34 cellular contexts compared by ENCODE assay signal in the genomic region with DNA sequence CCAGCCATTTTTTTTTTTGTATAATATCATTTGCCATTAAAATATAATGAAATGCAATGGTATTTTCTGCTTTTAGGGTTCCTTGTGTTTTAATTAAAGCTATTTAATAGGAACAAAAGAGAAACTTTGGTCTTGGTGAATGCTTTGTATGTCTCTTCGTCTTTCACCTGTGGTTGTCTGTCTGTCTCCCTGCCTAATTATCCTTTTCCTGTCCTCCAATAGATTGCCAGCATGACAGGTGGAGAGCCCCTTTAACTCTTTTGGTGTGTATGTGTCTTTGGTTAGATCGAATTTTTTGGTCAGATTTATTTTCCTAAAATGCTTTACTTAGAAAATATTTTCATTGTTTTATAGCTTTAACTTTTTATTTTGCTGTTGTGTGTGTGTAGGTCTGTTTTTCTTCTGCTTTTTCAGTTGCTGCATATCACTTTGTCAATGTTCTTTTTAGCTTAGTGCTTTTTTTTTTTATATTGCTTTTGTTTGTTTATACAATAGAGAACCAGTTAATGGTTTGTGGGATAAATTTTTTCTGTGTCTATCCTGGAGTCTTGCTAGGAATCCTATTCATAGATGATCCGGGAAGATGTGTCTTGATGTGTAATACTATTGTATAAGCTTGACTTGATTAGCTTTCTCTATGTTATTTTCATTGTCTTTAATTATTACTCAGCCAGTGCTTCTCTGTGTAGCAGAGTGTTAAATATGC. TPM values are rescaled to one million over a fixed set of nuclear protein-coding genes. Genes with fewer than 3 reads are reported as not detected.
DNase-seq lines count a peak whose midpoint lies in the region; ATAC-seq, FAIRE-seq and TF ChIP-seq lines count a peak whose summit lies in the region.
"Had no signal": no experiment of that assay in that cellular context is flagged by ENCODE, and none has a peak within 500 bp of the region (broad histone marks: within the 10 kb centered on the region; RNA-seq: fewer than 3 reads in every experiment).

No MANE protein-coding gene starts in this region.

- peak overlapping the region; percentile 16 for H3K27ac Mint-ChIP-seq in activated T-cell treated with anti-CD3 and anti-CD28 coated beads, Interleukin-2, amount 50 U/mL, for 72 hours
- H3K27ac Mint-ChIP-seq in astrocyte (ENCODE audit: unreplicated experiment) = peak overlapping the region; percentile 21
- H3K27ac Mint-ChIP-seq: activated B cell treated with CpG ODN at 0.5 μM for 24 hours, neural progenitor cell had no signal

- 85 to 90% methylated on average over 3 of the region's 3 CpGs for WGBS in thyroid gland, 2 donors

- no peak overlapping the region for H3K4me3 ChIP-seq in Loucy (ENCODE audit: low read length, poor library complexity, severe bottlenecking)
- H3K4me3 ChIP-seq in astrocyte (ENCODE audit: insufficient read depth, low read depth, low read length) = no peak overlapping the region
- H3K4me3 ChIP-seq in osteoblast (ENCODE audit: insufficient read depth, low read length) = no peak overlapping the region
- H3K4me3 ChIP-seq in thyroid gland (replicated peaks in 1 of 3) = no peak overlapping the region
- H3K4me3 ChIP-seq: A549, colonic mucosa, neural progenitor cell, PC-9 had no signal

- H3K9ac ChIP-seq in Loucy (ENCODE audit: low read depth, low read length, poor library complexity, severe bottlenecking) = peak overlapping the region; percentile 1
- H3K9ac ChIP-seq in astrocyte (ENCODE audit: low read length) = no peak overlapping the region
- H3K9ac ChIP-seq: neural progenitor cell had no signal

- no peak for DNase-seq in activated T-cell treated with anti-CD3 and anti-CD28 coated beads, Interleukin-2, amount 50 U/mL, for 72 hours
- DNase-seq in activated T-cell treated with anti-CD3 and anti-CD28 coated beads, Interleukin-2, amount 50 U/mL, for 1 hour = no peak
- DNase-seq in astrocyte (ENCODE audit: low read depth) (peak; percentile 33), osteoblast (ENCODE audit: insufficient read length, low spot score, missing footprints) (no peak), thyroid gland (no peak)
- DNase-seq in stimulated activated CD8-positive, alpha-beta memory T cell treated with anti-CD3 and anti-CD28 coated beads, Interleukin-4, amount 100 ng/mL, for 48 hours = no peak
- DNase-seq: activated B cell treated with CpG ODN at 0.5 μM for 24 hours; activated CD8-positive, alpha-beta memory T cell treated with anti-CD3 and anti-CD28 coated beads, Interleukin-2, amount 50 U/mL, for 4 hours; activated gamma-delta T cell; amygdala; CD8-positive, alpha-beta T cell; colonic mucosa; DMS 273 treated with DMSO at 0.1 percent for 48 hours; effector CD8-positive, alpha-beta T cell; erythroblast; head of caudate nucleus; Kasumi-1; kidney; NCI-H1048; NCI-H1694; NCI-H524; NK-92 treated with Interleukin-12 subunit alpha and Interleukin-12 subunit beta, amount 100 ng/mL, for 24 hours; PC-9; right cardiac atrium; SHP77 treated with DMSO at 0.1 percent for 48 hours; stimulated activated naive CD4-positive, alpha-beta T cell treated with Interleukin-2 at 50 U/mL for 16 hours had no signal

- intact Hi-C loops in thyroid gland (cut with DNase I) = no loop called here

- H3K9me3 Mint-ChIP-seq in activated T-cell treated with anti-CD3 and anti-CD28 coated beads, Interleukin-2, amount 50 U/mL, for 72 hours = no peaks in the 10 kb centered on the region
- no peaks in the 10 kb centered on the region for H3K9me3 Mint-ChIP-seq in astrocyte (ENCODE audit: unreplicated experiment)
- H3K9me3 Mint-ChIP-seq: activated B cell treated with CpG ODN at 0.5 μM for 24 hours; CD8-positive, alpha-beta T cell; neural progenitor cell had no signal

- peaks cover 9% of the 10 kb centered on the region for H3K4me1 Mint-ChIP-seq in activated T-cell treated with anti-CD3 and anti-CD28 coated beads, Interleukin-2, amount 50 U/mL, for 72 hours (ENCODE audit: low read depth)
- peaks cover 7% of the 10 kb centered on the region for H3K4me1 Mint-ChIP-seq in astrocyte (ENCODE audit: low read depth, unreplicated experiment)
- H3K4me1 Mint-ChIP-seq: activated B cell treated with CpG ODN at 0.5 μM for 24 hours, neural progenitor cell had no signal

- H3K36me3 ChIP-seq in Loucy (ENCODE audit: insufficient read depth, low read length) (peaks cover 69% of the 10 kb centered on the region; the same call in 1 of the 2 replicates), astrocyte (ENCODE audit: insufficient read depth, low read length) (peaks cover 56% of the 10 kb centered on the region), osteoblast (ENCODE audit: insufficient read depth, low read length) (peaks cover 68% of the 10 kb centered on the region), thyroid gland (peaks cover 65 to 68% of the 10 kb centered on the region in 2 donors)

- H2AFZ ChIP-seq in Loucy (ENCODE audit: low read length) = no peak overlapping the region
- H2AFZ ChIP-seq in astrocyte (ENCODE audit: low read depth, low read length) = no peak overlapping the region
- H2AFZ ChIP-seq in osteoblast (ENCODE audit: low read length) = no peak overlapping the region
- H2AFZ ChIP-seq: neural progenitor cell, PC-9 had no signal

- no peaks in the 10 kb centered on the region for H3F3A ChIP-seq in Loucy (ENCODE audit: low read depth)

- H3K4me1 ChIP-seq in Loucy (ENCODE audit: insufficient read depth, low read length, poor library complexity, severe bottlenecking) (no peaks in the 10 kb centered on the region), astrocyte (ENCODE audit: insufficient read depth, low read length) (peaks cover 8% of the 10 kb centered on the region), osteoblast (ENCODE audit: insufficient read depth, low read length) (peaks cover 4% of the 10 kb centered on the region), thyroid gland (no peaks in the 10 kb centered on the region)
- H3K4me1 ChIP-seq: A549, neural progenitor cell had no signal

- H3K79me2 ChIP-seq in Loucy (ENCODE audit: insufficient read depth, low read length) (peaks cover 6% of the 10 kb centered on the region; the same call in 1 of the 2 replicates), astrocyte (ENCODE audit: insufficient read depth, low read length) (peaks cover 6% of the 10 kb centered on the region), osteoblast (ENCODE audit: insufficient read depth, low read length) (peaks cover 10% of the 10 kb centered on the region)

- H4K20me1 ChIP-seq in Loucy (ENCODE audit: insufficient read depth, low read length, poor library complexity, severe bottlenecking) = no peaks in the 10 kb centered on the region
- H4K20me1 ChIP-seq in astrocyte (ENCODE audit: insufficient read depth, low read length) = peaks cover 6% of the 10 kb centered on the region
- peaks cover 3% of the 10 kb centered on the region for H4K20me1 ChIP-seq in osteoblast (ENCODE audit: insufficient read depth, low read length)

- FAIRE-seq in astrocyte (lab: Jason Lieb, UNC) = no peak
- FAIRE-seq: A549, bronchial epithelial cell, kidney had no signal

- H3K27me3 Mint-ChIP-seq in activated T-cell treated with anti-CD3 and anti-CD28 coated beads, Interleukin-2, amount 50 U/mL, for 72 hours (ENCODE audit: low read depth) = no peaks in the 10 kb centered on the region
- no peaks in the 10 kb centered on the region for H3K27me3 Mint-ChIP-seq in astrocyte (ENCODE audit: low read depth, unreplicated experiment)
- H3K27me3 Mint-ChIP-seq: activated B cell treated with CpG ODN at 0.5 μM for 24 hours had no signal

- no peaks in the 10 kb centered on the region for H3K9me3 ChIP-seq in Loucy (ENCODE audit: insufficient read depth, low read depth, low read length)
- H3K9me3 ChIP-seq in astrocyte (ENCODE audit: insufficient read depth, low read depth, low read length) = no peaks in the 10 kb centered on the region
- H3K9me3 ChIP-seq in osteoblast (ENCODE audit: low read depth, low read length) = no peaks in the 10 kb centered on the region
- H3K9me3 ChIP-seq in thyroid gland = no peaks in the 10 kb centered on the region
- H3K9me3 ChIP-seq: A549, colonic mucosa had no signal

- no peak for TF ChIP-seq POLR2A in thyroid gland (IDR thresholded peaks at IDR 0.05)

- H3K4me3 Mint-ChIP-seq in activated T-cell treated with anti-CD3 and anti-CD28 coated beads, Interleukin-2, amount 50 U/mL, for 72 hours = no peak overlapping the region
- H3K4me3 Mint-ChIP-seq in astrocyte (ENCODE audit: unreplicated experiment) = no peak overlapping the region
- H3K4me3 Mint-ChIP-seq: activated B cell treated with CpG ODN at 0.5 μM for 24 hours; CD8-positive, alpha-beta T cell; neural progenitor cell had no signal

- no peaks in the 10 kb centered on the region for H3K27me3 ChIP-seq in Loucy (ENCODE audit: insufficient read depth, low read length, poor library complexity, severe bottlenecking)
- no peaks in the 10 kb centered on the region for H3K27me3 ChIP-seq in astrocyte (ENCODE audit: insufficient read depth, low read length)
- H3K27me3 ChIP-seq in osteoblast (ENCODE audit: insufficient read depth, low read length) = no peaks in the 10 kb centered on the region
- H3K27me3 ChIP-seq in thyroid gland = no peaks in the 10 kb centered on the region
- H3K27me3 ChIP-seq: colonic mucosa, neural progenitor cell had no signal

- H3K27ac ChIP-seq in astrocyte (ENCODE audit: low read depth, low read length) (peak overlapping the region; percentile 8), osteoblast (ENCODE audit: low read depth, low read length) (peak overlapping the region; percentile 39), thyroid gland (no peak overlapping the region)
- H3K27ac ChIP-seq: A549, neural progenitor cell, PC-9 had no signal

- H3K36me3 Mint-ChIP-seq in activated T-cell treated with anti-CD3 and anti-CD28 coated beads, Interleukin-2, amount 50 U/mL, for 72 hours (ENCODE audit: insufficient read depth in 2 of 2) = peaks cover 10 to 45% of the 10 kb centered on the region in 2 donors
- peaks cover 12% of the 10 kb centered on the region for H3K36me3 Mint-ChIP-seq in astrocyte (ENCODE audit: low read depth, unreplicated experiment)

- TF ChIP-seq CTCF in Loucy (conservative IDR thresholded peaks at IDR 0.05; ENCODE audit: low read length) (no peak), astrocyte (IDR thresholded peaks at IDR 0.05; ENCODE audit: insufficient read depth, low read depth, low read length) (no peak), osteoblast (IDR thresholded peaks at IDR 0.05; ENCODE audit: extremely low read depth, low read depth, low read length) (no peak), thyroid gland (IDR thresholded peaks at IDR 0.05) (no peak)

- ATAC-seq in activated T-cell treated with anti-CD3 and anti-CD28 coated beads, Interleukin-2, amount 50 U/mL, for 72 hours (replicated peaks in 1 of 2) = no peak
- no peak for ATAC-seq in HG03280 (IDR thresholded peaks at IDR 0.05; ENCODE audit: unreplicated experiment)
- ATAC-seq: A549; CD8-positive, alpha-beta T cell; right cardiac atrium had no signal

- H3K9me2 ChIP-seq in Loucy (replicated peaks; ENCODE audit: low read depth, low read length) = no peaks in the 10 kb centered on the region

- H3K4me2 ChIP-seq in Loucy (ENCODE audit: low read depth, low read length, poor library complexity, severe bottlenecking) = peak overlapping the region; percentile 20
- H3K4me2 ChIP-seq in astrocyte (ENCODE audit: low read length) = peak overlapping the region; percentile 60
- H3K4me2 ChIP-seq in osteoblast (ENCODE audit: insufficient read depth, low read length) = no peak overlapping the region
- H3K4me2 ChIP-seq: A549, neural progenitor cell, PC-9 had no signal

RNA-seq across cellular contexts. Expression of gene CHMP5, which starts 8.6 kb away (rescaled TPM):
- 100 to 1,000 TPM in 1 of 2 donors, 10 to 100 TPM in 1; 76.5 to 112 TPM for total RNA-seq in activated T-cell treated with anti-CD3 and anti-CD28 coated beads, Interleukin-2, amount 50 U/mL, for 72 hours
- total RNA-seq in astrocyte = 108 and 109 TPM in 2 replicates
- total RNA-seq in osteoblast = 71.0 and 71.7 TPM in 2 replicates
- 10 to 100 TPM; 55.1 to 78.2 (median 60.3) TPM for total RNA-seq in thyroid gland

RNA-seq across cellular contexts. Expression of gene BAG1, which starts 8.9 kb away (rescaled TPM):
- total RNA-seq in activated T-cell treated with anti-CD3 and anti-CD28 coated beads, Interleukin-2, amount 50 U/mL, for 72 hours = 10 to 100 TPM; 52.5 to 60.3 TPM
- 37.2 and 43.3 TPM in 2 replicates for total RNA-seq in astrocyte
- total RNA-seq in osteoblast = 29.3 and 35.9 TPM in 2 replicates
- total RNA-seq in thyroid gland = 100 to 1,000 TPM in 2 of 4 donors, 10 to 100 TPM in 2; 72.0 to 135 (median 99.3) TPM

RNA-seq across cellular contexts. Expression of gene NFX1, which starts 16.9 kb away (rescaled TPM):
- 10 to 100 TPM; 31.2 to 40.3 TPM for total RNA-seq in activated T-cell treated with anti-CD3 and anti-CD28 coated beads, Interleukin-2, amount 50 U/mL, for 72 hours
- total RNA-seq in astrocyte = 26.7 and 27.8 TPM in 2 replicates
- 34.0 and 36.2 TPM in 2 replicates for total RNA-seq in osteoblast
- 10 to 100 TPM; 44.7 to 65.3 (median 49.8) TPM for total RNA-seq in thyroid gland

RNA-seq across cellular contexts. Expression of gene SPINK4, which starts 33.5 kb away (rescaled TPM):
- total RNA-seq in activated T-cell treated with anti-CD3 and anti-CD28 coated beads, Interleukin-2, amount 50 U/mL, for 72 hours = not detected
- total RNA-seq in astrocyte (not detected in 2 replicates), osteoblast (not detected in 2 replicates), thyroid gland (not detected)
- total RNA-seq: activated B cell treated with CpG ODN at 0.5 μM for 24 hours; bronchial epithelial cell; CD8-positive, alpha-beta T cell; fibroblast of villous mesenchyme; kidney; lower leg skin; mononuclear cell; PC-9; right cardiac atrium had no signal

Comparison
In these comparisons a context has a peak if more than half of its experiments do, and no peak if none do; other contexts are left out.
1. H3K27ac ChIP-seq: peak in astrocyte (single experiment) and osteoblast (single experiment); none in thyroid gland (0 of 3).